ENCODE assay signal across 8 cellular contexts in the genomic region with DNA sequence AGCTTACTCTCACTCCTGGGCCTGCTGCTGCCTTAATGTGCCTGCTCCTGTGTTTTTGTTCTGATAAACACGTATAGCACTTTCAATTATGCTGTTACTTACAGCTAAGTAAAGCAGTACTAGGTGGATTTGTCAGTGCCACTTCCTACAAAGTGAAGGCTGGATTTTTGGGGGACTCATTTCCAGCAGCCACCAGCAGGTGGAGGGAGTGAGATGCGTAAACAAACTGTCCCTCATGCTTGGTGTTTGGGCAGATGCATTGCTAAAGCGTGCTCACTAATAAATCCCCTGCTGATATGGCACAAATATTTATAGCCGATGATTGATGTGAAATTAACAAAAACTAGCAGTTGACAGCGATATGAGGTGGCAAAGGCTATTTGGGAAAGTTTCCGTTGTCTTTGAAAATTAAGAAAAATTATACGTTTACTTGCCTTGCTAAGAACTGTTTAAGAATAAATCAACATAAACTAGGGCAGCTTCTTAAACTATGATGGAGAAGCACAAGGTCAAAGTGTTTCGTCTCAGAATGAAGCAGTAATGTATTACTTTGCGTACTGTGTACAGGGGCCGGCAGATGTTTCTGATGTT.
DNase-seq lines count a peak whose midpoint lies in the region; ATAC-seq lines count a peak whose summit lies in the region.

No MANE protein-coding gene starts in this region.

- no peaks in the 10 kb centered on the region for H3K9me3 Mint-ChIP-seq in activated T-helper 2 cell treated with anti-CD3 and anti-CD28 coated beads, Interferon-gamma antibody, Interleukin-2, Interleukin-4, amounts not matched to agents 10 μg/mL and 5 μg/mL and 100 μg/mL, durations not matched to agents 14 hours and 24 hours and 36 hours

- no peaks in the 10 kb centered on the region for H3K27me3 ChIP-seq in H7 (ENCODE audit: control insufficient read depth, insufficient read depth, low read length)

- no peaks in the 10 kb centered on the region for H3K36me3 ChIP-seq in H7 (replicated peaks; ENCODE audit: control insufficient read depth, insufficient read depth, low read length)

- no peak overlapping the region for H3K27ac Mint-ChIP-seq in activated T-helper 2 cell treated with anti-CD3 and anti-CD28 coated beads, Interferon-gamma antibody, Interleukin-2, Interleukin-4, amounts not matched to agents 10 μg/mL and 5 μg/mL and 100 μg/mL, durations not matched to agents 14 hours and 24 hours and 36 hours

- no peak overlapping the region for H3K4me3 Mint-ChIP-seq in activated T-helper 2 cell treated with anti-CD3 and anti-CD28 coated beads, Interferon-gamma antibody, Interleukin-2, Interleukin-4, amounts not matched to agents 10 μg/mL and 5 μg/mL and 100 μg/mL, durations not matched to agents 14 hours and 24 hours and 36 hours (ENCODE audit: low read depth)

- no peaks in the 10 kb centered on the region for H3K4me1 Mint-ChIP-seq in activated T-helper 2 cell treated with anti-CD3 and anti-CD28 coated beads, Interferon-gamma antibody, Interleukin-2, Interleukin-4, amounts not matched to agents 10 μg/mL and 5 μg/mL and 100 μg/mL, durations not matched to agents 14 hours and 24 hours and 36 hours (ENCODE audit: low read depth)

- intact Hi-C loops in activated T-helper 2 cell treated with anti-CD3 and anti-CD28 coated beads, Interferon-gamma antibody, Interleukin-2, Interleukin-4, amounts not matched to agents 10 μg/mL and 5 μg/mL and 100 μg/mL, durations not matched to agents 14 hours and 24 hours and 36 hours (cut with micrococcal nuclease) = loop anchor here (1.0 to 5.0 kb wide), 3 partner anchors 151 to 1043 kb away; no protein-coding TSS in a partner anchor
- intact Hi-C loops in posterior cingulate gyrus (cut with DNase I) = loop anchor here (2.0 to 5.0 kb wide), 3 partner anchors 37 to 161 kb away; no protein-coding TSS in a partner anchor

- no peak for ATAC-seq in HG02885 (IDR thresholded peaks at IDR 0.05; ENCODE audit: poor library complexity, unreplicated experiment)

- DNase-seq in COR-L47 (lab: John Stamatoyannopoulos, UW) = peak; percentile 37
- DNase-seq in H7 = peak; percentile 83
- DNase-seq in NCI-H748 (lab: John Stamatoyannopoulos, UW; ENCODE audit: unreplicated experiment) = peak; percentile 81
- peak; percentile 17 for DNase-seq in activated T-helper 2 cell treated with anti-CD3 and anti-CD28 coated beads, Interferon-gamma antibody, Interleukin-2, Interleukin-4, amounts not matched to agents 10 μg/mL and 5 μg/mL and 100 μg/mL, durations not matched to agents 14 hours and 24 hours and 36 hours (ENCODE audit: low spot score)
- peak; percentile 29 for DNase-seq in germinal center (ENCODE audit: low spot score)
- peak; percentile 62 to 96 (median 82) for DNase-seq in posterior cingulate gyrus
- no peak for DNase-seq in NK-92 treated with Interleukin-12 subunit alpha and Interleukin-12 subunit beta, amount 100 ng/mL, for 24 hours (lab: John Stamatoyannopoulos, UW)

- no peaks in the 10 kb centered on the region for H3K27me3 Mint-ChIP-seq in activated T-helper 2 cell treated with anti-CD3 and anti-CD28 coated beads, Interferon-gamma antibody, Interleukin-2, Interleukin-4, amounts not matched to agents 10 μg/mL and 5 μg/mL and 100 μg/mL, durations not matched to agents 14 hours and 24 hours and 36 hours (ENCODE audit: low read depth)

- H3K36me3 Mint-ChIP-seq in activated T-helper 2 cell treated with anti-CD3 and anti-CD28 coated beads, Interferon-gamma antibody, Interleukin-2, Interleukin-4, amounts not matched to agents 10 μg/mL and 5 μg/mL and 100 μg/mL, durations not matched to agents 14 hours and 24 hours and 36 hours (ENCODE audit: low read depth) = no peaks in the 10 kb centered on the region

- no peak overlapping the region for H3K4me3 ChIP-seq in H7 (ENCODE audit: insufficient read depth, low read depth, low read length)
